1 cellular context compared by ENCODE assay signal in genomic region chr11:67614730-67615454, GRCh38.
TF ChIP-seq lines count a peak whose summit lies in the region.

No MANE protein-coding gene starts in this region.

TF ChIP-seq in HepG2, 621 proteins besides CTCF, POLR2A, EP300 and RAD21:
- no peak for TF ChIP-seq MEIS1 (CRISPR knock-in tag; IDR thresholded peaks at IDR 0.05; ENCODE audit: borderline replicate concordance)
- TF ChIP-seq ZBTB26 (CRISPR knock-in tag; IDR thresholded peaks at IDR 0.05; ENCODE audit: borderline replicate concordance): no peak
- 0 out of 2 replicates have a peak, but pooled peaks have one; percentile 20 for TF ChIP-seq ARID4A (CRISPR knock-in tag; IDR thresholded peaks at IDR 0.05; ENCODE audit: borderline replicate concordance)
- 0 out of 2 replicates have a peak, but pooled peaks have one; percentile 9 for TF ChIP-seq DR1 (CRISPR knock-in tag; IDR thresholded peaks at IDR 0.05)
- 0 out of 2 replicates have a peak, but pooled peaks have one; percentile 26 for TF ChIP-seq UBTF (CRISPR knock-in tag; IDR thresholded peaks at IDR 0.05)
TF ChIP-seq in HepG2: peak in this region for 3.
